In the genomic region with DNA sequence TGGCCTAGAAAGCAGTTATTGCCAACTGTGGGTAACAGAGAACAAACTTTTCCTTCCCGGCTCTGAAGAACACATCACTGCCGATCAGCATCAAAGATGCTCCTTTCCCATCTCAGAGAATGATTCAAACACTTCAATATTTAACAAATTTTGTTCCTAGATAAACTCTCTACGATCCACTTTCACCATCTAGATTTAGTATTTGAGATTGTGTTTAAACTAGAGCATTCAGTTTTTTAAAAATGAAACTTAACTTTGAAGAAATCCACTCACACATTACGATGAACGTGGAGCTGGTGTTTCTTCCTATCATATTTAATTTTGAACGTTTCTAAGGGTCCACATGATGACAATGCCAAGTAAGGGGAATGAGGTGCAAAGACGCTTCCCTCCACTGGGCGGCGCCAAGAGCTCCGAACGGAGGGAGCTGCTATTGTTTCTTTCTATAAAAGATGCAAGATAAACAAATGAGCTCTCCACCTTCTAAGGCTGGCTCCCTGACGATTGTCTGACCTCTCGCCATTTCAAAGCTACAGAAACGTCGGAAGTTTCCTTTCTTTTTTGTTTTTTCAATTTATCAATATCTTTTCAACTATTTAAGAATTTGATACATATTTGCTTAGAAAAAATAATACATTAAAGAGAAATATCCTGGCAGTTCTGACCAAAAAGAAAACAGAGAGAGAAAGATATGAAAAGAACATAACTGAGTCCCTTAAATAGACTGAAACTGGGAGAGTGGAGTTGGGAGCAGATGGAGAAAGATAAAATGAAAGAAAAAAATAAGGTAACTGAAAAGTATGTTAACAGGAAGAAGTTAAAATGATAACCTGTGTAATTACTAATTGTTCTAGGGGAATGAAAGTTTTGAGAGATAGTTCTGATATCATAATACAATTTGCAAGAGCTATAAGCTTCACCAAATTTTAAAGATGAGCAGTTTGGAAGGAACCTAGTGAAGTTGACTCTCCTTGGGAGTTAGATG, we compare ENCODE assay signal across 7 cellular contexts. TPM values are rescaled to one million over a fixed set of nuclear protein-coding genes. Genes with fewer than 3 reads are reported as not detected.
A peak's percentile ranks its signal among the peaks of the same experiment; 100 is the strongest.
DNase-seq lines count a peak whose midpoint lies in the region; ATAC-seq lines count a peak whose summit lies in the region.

No MANE protein-coding gene starts in this region.

- no peak for ATAC-seq in sciatic nerve

- H3K9ac ChIP-seq in SK-N-MC (ENCODE audit: insufficient read length): no peak overlapping the region

- H3K27ac ChIP-seq in SK-N-MC: no peak overlapping the region

- intact Hi-C loops in sciatic nerve (cut with DNase I): no loop called here

- in situ Hi-C loops in G401 (cut with HindIII; ENCODE audit: low sequenced_read_pairs): no loop called here

- H3K9me3 ChIP-seq in SK-N-MC (ENCODE audit: low read depth, low read length): no peaks in the 10 kb centered on the region

- H3K27me3 ChIP-seq in H7 (ENCODE audit: control insufficient read depth, insufficient read depth, low read length): peaks cover 98% of the 10 kb centered on the region

- H3K36me3 ChIP-seq in H7 (replicated peaks; ENCODE audit: control insufficient read depth, insufficient read depth, low read length) (no peaks in the 10 kb centered on the region), SK-N-MC (ENCODE audit: insufficient read depth, low read length) (no peaks in the 10 kb centered on the region)

- DNase-seq in G401 (ENCODE audit: low spot score) (peak; percentile 92), H7 (peak; percentile 84), NCI-H1092 (lab: John Stamatoyannopoulos, UW) (peak; percentile 67), SK-N-MC (ENCODE audit: low read depth, low spot score) (peak; percentile 34), medulla oblongata (ENCODE audit: extremely low spot score) (peak; percentile 71), sciatic nerve (ENCODE audit: low spot score) (no peak)
- peak; percentile 44 for DNase-seq in central memory CD4-positive, alpha-beta T cell

- H3K4me3 ChIP-seq in H7 (ENCODE audit: insufficient read depth, low read depth, low read length) (no peak overlapping the region), SK-N-MC (peak overlapping the region; percentile 3; the same call in 1 of the 2 replicates)

RNA-seq across cellular contexts. Expression of a gene that starts 4.4 kb away (rescaled TPM):
- total RNA-seq in G401 (2014; rRNA removed; shearing (Covaris generic)): 0.06 and 0.07 TPM in 2 replicates
- total RNA-seq in H7 (2014; rRNA removed; shearing (Covaris generic)): not detected in 2 replicates
- total RNA-seq in sciatic nerve: not detected
